Comparison of ENCODE assay signal across 1 cellular context in the genomic region with DNA sequence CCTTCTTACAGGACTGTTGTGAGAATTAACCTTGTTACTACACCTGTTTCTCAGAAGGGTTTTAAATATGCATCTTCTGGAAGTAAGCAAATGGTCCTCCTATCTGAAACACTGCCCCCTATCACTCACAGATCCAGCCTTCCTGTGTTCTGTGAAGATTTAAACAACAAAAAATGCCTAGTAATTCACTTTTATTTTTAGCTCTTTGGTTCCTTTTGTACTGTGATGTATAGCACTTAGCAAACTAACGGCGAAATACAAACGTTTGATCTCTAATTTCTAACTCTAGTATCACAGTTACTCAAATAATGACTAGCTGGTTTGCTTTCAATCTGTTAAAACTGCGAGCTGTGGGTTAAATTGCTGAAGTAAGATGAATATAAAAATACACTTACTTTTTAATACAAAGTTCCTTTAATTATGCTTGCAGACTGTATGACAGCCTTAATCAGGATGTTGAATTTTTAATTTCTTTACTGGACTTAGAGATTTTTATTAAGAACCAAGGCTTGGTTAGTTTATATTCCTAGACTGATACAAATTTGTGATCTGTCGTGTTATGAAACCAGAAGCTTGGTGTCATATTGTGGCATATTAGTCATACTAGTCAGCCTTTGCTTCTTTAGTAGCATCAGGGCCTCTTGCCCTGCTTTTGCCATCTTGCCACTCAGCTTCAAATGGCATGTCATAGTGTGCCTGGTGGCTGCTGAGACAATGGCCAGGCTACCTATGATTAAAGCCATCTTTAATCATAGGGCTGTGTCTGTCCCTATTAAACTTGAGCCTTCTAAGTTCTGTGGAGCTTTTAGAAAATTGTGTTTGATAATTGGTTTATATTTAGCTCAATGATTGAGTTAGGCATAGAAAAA.
TF ChIP-seq lines count a peak whose summit lies in the region.

No MANE protein-coding gene starts in this region.

TF ChIP-seq in HepG2, 621 proteins besides CTCF, POLR2A, EP300 and RAD21:
- TF ChIP-seq ZNF614 (CRISPR knock-in tag; IDR thresholded peaks at IDR 0.05; ENCODE audit: borderline replicate concordance) (no peak), ZNF607 (CRISPR knock-in tag; IDR thresholded peaks at IDR 0.05; ENCODE audit: borderline replicate concordance) (no peak), ZSCAN25 (CRISPR knock-in tag; IDR thresholded peaks at IDR 0.05) (no peak), SYNCRIP (IDR thresholded peaks at IDR 0.05; ENCODE audit: insufficient read depth, low read depth, low read length) (no peak), THAP8 (CRISPR knock-in tag; IDR thresholded peaks at IDR 0.05; ENCODE audit: borderline replicate concordance) (no peak), HOXA9 (CRISPR knock-in tag; IDR thresholded peaks at IDR 0.05; ENCODE audit: borderline replicate concordance) (no peak), ZMYM3 (CRISPR knock-in tag; IDR thresholded peaks at IDR 0.05) (no peak), PRDM10 (CRISPR knock-in tag; IDR thresholded peaks at IDR 0.05; ENCODE audit: low read depth) (no peak), ZHX2 (IDR thresholded peaks at IDR 0.05; ENCODE audit: low read depth) (no peak), ZHX2 (CRISPR knock-in tag; IDR thresholded peaks at IDR 0.05; ENCODE audit: borderline replicate concordance) (no peak)
TF ChIP-seq in HepG2: peak in this region for 0.
